8 cellular contexts compared by ENCODE assay signal in the genomic region with DNA sequence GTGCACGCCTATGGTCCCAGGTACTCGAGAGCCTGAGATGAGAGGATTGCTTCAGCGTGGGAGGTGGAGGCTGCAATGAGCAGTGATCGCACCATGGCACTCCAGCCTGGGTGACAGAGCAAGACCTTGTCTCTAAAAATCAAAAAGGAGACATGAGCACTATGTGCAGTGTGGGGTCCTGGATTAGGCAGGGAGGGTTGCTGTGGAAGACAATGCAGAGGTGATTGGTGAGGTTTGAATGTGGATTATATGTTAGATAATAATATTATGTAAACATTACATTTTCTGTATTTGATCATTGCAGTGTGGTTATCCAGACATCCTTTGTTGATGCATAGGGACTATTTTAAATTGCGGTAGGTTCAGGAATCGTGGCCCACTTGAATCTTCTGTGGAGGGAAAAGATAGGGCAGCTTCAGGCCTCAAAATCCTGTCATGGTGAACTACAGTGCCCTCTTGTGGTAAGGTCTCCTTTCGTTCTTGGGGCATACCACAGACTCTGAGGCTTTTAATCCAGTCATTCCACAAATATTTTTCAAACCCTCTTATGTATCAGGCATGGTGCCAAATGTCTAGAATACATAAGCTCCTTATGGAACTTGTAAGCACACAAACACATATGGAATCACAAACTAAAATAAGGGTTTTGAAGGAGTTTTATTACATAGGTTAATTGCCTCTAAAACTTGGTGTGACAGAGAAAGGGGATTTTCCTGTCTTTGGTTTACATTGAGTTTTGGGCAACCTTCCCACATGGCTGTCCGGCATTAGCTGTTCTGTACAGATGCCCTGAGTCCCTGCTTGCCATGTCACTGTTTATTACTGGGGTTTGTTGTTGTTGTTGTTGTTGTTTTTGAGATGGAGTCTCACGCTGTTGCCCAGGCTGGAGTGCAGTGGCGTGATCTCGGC. TPM values are rescaled to one million over a fixed set of nuclear protein-coding genes. Genes with fewer than 3 reads are reported as not detected.
A peak's percentile ranks its signal among the peaks of the same experiment; 100 is the strongest.
DNase-seq lines count a peak whose midpoint lies in the region; ATAC-seq and TF ChIP-seq lines count a peak whose summit lies in the region.

No MANE protein-coding gene starts in this region.

- H3K27me3 ChIP-seq in ascending aorta = no peaks in the 10 kb centered on the region

- DNase-seq in DMS53 treated with DMSO at 0.1 percent for 48 hours (lab: John Stamatoyannopoulos, UW; ENCODE audit: unreplicated experiment) (peak; percentile 33), MV-4-11 (lab: John Stamatoyannopoulos, UW) (peak; percentile 68), ascending aorta (ENCODE audit: low spot score in 2 of 2) (peak in 1 of 2 donors; percentile 72), hepatic stellate cell (ENCODE audit: low spot score) (peak; percentile 80), smooth muscle cell of the brain vasculature (ENCODE audit: low read depth, low spot score) (peak; percentile 66)
- DNase-seq in NK-92 treated with Interleukin-12 subunit alpha and Interleukin-12 subunit beta, amount 100 ng/mL, for 24 hours (lab: John Stamatoyannopoulos, UW) = no peak

- no peaks in the 10 kb centered on the region for H3K4me1 ChIP-seq in ascending aorta

- no peak overlapping the region for H3K4me3 ChIP-seq in ascending aorta

- H3K9me3 ChIP-seq in ascending aorta = no peaks in the 10 kb centered on the region

- ATAC-seq in GM21529 (IDR thresholded peaks at IDR 0.05; ENCODE audit: unreplicated experiment) (peak; percentile 72), SK-N-SH treated with all-trans-retinoic acid at 6 μM for 48 hours (peak; percentile 98)

- TF ChIP-seq CTCF in ascending aorta (IDR thresholded peaks at IDR 0.05) = peak; percentile 68 to 80 (median 77)

- H3K36me3 ChIP-seq in ascending aorta = peaks cover 5 to 31% of the 10 kb centered on the region in 2 donors

- no peak overlapping the region for H3K27ac ChIP-seq in ascending aorta

- intact Hi-C loops in ascending aorta (cut with DNase I) = loop anchor here (1.0 to 10.0 kb wide), 2 partner anchors 125 to 529 kb away; no protein-coding TSS in a partner anchor

TF ChIP-seq in SK-N-SH treated with all-trans-retinoic acid at 6 μM for 48 hours, 23 proteins besides CTCF, POLR2A, EP300 and RAD21:
- 0 out of 2 replicates have a peak, but pooled peaks have one; percentile 35 for TF ChIP-seq ISL1 (CRISPR knock-in tag; IDR thresholded peaks at IDR 0.05)
- no peak for TF ChIP-seq ZC3H10 (CRISPR knock-in tag; IDR thresholded peaks at IDR 0.05)
- TF ChIP-seq ZNF8 (CRISPR knock-in tag; IDR thresholded peaks at IDR 0.05) = peak; percentile 76

RNA-seq across cellular contexts. Expression of a gene that starts 37.7 kb away (rescaled TPM):
- total RNA-seq in ascending aorta = 14.4 TPM
